ENCODE assay signal across 20 cellular contexts in the genomic region with DNA sequence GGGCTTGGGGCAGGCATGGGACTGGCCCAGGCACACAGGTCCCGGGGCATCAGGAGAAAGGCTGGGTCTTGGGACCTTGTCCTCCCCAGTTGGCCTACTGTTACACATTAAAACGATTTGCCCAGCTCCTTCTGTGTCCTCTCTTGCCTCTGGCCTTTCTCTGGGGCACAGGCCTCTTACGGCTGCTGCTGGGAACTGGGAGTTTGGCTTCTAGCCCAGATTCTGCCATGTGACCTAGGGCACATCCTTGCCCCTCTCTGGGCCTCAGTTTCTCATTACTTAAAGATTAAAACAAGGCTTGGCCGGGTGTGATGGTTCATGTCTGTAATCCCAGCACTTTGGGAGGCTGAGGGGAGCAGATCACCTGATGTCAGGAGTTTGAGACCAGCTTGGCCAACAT. TPM values are rescaled to one million over a fixed set of nuclear protein-coding genes. Genes with fewer than 3 reads are reported as not detected.
"Had no signal": no experiment of that assay in that cellular context is flagged by ENCODE, and none has a peak within 500 bp of the region (broad histone marks: within the 10 kb centered on the region; RNA-seq: fewer than 3 reads in every experiment).

No MANE protein-coding gene starts in this region.

- H3K9me3 Mint-ChIP-seq: activated B cell treated with CpG ODN at 0.5 μM for 24 hours; activated CD4-positive, alpha-beta T cell treated with anti-CD3 and anti-CD28 coated beads, Interleukin-2, amount 10 ng/mL, durations not matched to agents 7 days and 5 days; brain; natural killer cell treated with Interleukin-12 subunit alpha and Interleukin-12 subunit beta and Interleukin-15 and Interleukin-18, amount 100 ng/mL, for 72 hours; stimulated activated naive B cell treated with anti-CD40 and anti-IgM and Interleukin-4, amounts not matched to agents 10 μg/mL and 1 μg/mL and 100 μg/mL, for 72 hours had no signal

- H3K9ac ChIP-seq: SK-N-SH had no signal

- H3K4me1 ChIP-seq: esophagus squamous epithelium, lower lobe of right lung, upper lobe of right lung had no signal

- H3K27ac Mint-ChIP-seq: activated B cell treated with CpG ODN at 0.5 μM for 24 hours; activated CD4-positive, alpha-beta T cell treated with anti-CD3 and anti-CD28 coated beads, Interleukin-2, amount 10 ng/mL, durations not matched to agents 7 days and 5 days; natural killer cell treated with Interleukin-12 subunit alpha and Interleukin-12 subunit beta and Interleukin-15 and Interleukin-18, amount 100 ng/mL, for 72 hours had no signal

- DNase-seq: activated B cell treated with CpG ODN at 0.5 μM for 24 hours; activated CD4-positive, alpha-beta T cell treated with anti-CD3 and anti-CD28 coated beads, Interleukin-2, amount 10 ng/mL, durations not matched to agents 7 days and 5 days; activated naive CD4-positive, alpha-beta T cell treated with anti-CD3 and anti-CD28 coated beads, Interleukin-2, amount 50 U/mL, for 16 hours; activated T-cell treated with anti-CD3 and anti-CD28 coated beads, Interleukin-2, amount 50 U/mL, for 1 hour; amniotic stem cell; dorsolateral prefrontal cortex; esophagus squamous epithelium; lower lobe of right lung; SK-N-SH; stimulated activated naive B cell treated with anti-CD40 and anti-IgM and Interleukin-4, amounts not matched to agents 10 μg/mL and 1 μg/mL and 100 μg/mL, for 72 hours; upper lobe of right lung had no signal

- H3K4me3 ChIP-seq: dorsolateral prefrontal cortex, esophagus squamous epithelium, lower lobe of right lung, skin epidermis, upper lobe of right lung had no signal

- ATAC-seq: lower lobe of right lung; natural killer cell treated with Interleukin-12 subunit alpha and Interleukin-12 subunit beta and Interleukin-15 and Interleukin-18, amount 100 ng/mL, for 72 hours; stimulated activated naive B cell treated with anti-CD40 and anti-IgM and Interleukin-4, amounts not matched to agents 10 μg/mL and 1 μg/mL and 100 μg/mL, for 72 hours; upper lobe of right lung had no signal

- H3K9me3 ChIP-seq: esophagus squamous epithelium, lower lobe of right lung, SK-N-SH, upper lobe of right lung had no signal

- FAIRE-seq: keratinocyte had no signal

- H3K4me1 Mint-ChIP-seq: activated B cell treated with CpG ODN at 0.5 μM for 24 hours; activated CD4-positive, alpha-beta T cell treated with anti-CD3 and anti-CD28 coated beads, Interleukin-2, amount 10 ng/mL, durations not matched to agents 7 days and 5 days; brain had no signal

- H3K27ac ChIP-seq: esophagus squamous epithelium, lower lobe of right lung, skin epidermis, upper lobe of right lung had no signal

- H3K27me3 ChIP-seq: dorsolateral prefrontal cortex, esophagus squamous epithelium, upper lobe of right lung had no signal

- H3K4me3 Mint-ChIP-seq: activated B cell treated with CpG ODN at 0.5 μM for 24 hours; activated CD4-positive, alpha-beta T cell treated with anti-CD3 and anti-CD28 coated beads, Interleukin-2, amount 10 ng/mL, durations not matched to agents 7 days and 5 days; brain; natural killer cell treated with Interleukin-12 subunit alpha and Interleukin-12 subunit beta and Interleukin-15 and Interleukin-18, amount 100 ng/mL, for 72 hours; stimulated activated naive B cell treated with anti-CD40 and anti-IgM and Interleukin-4, amounts not matched to agents 10 μg/mL and 1 μg/mL and 100 μg/mL, for 72 hours had no signal

- H3K27me3 Mint-ChIP-seq: activated B cell treated with CpG ODN at 0.5 μM for 24 hours; activated CD4-positive, alpha-beta T cell treated with anti-CD3 and anti-CD28 coated beads, Interleukin-2, amount 10 ng/mL, durations not matched to agents 7 days and 5 days; natural killer cell treated with Interleukin-12 subunit alpha and Interleukin-12 subunit beta and Interleukin-15 and Interleukin-18, amount 100 ng/mL, for 72 hours; stimulated activated naive B cell treated with anti-CD40 and anti-IgM and Interleukin-4, amounts not matched to agents 10 μg/mL and 1 μg/mL and 100 μg/mL, for 72 hours had no signal

RNA-seq across cellular contexts. Expression of a gene that starts 14.0 kb away (rescaled TPM):
- total RNA-seq: activated CD4-positive, alpha-beta T cell treated with anti-CD3 and anti-CD28 coated beads, Interleukin-2, amount 10 ng/mL, durations not matched to agents 7 days and 5 days; cerebellum; natural killer cell treated with Interleukin-12 subunit alpha and Interleukin-12 subunit beta and Interleukin-15 and Interleukin-18, amount 100 ng/mL, for 72 hours; T-helper 1 cell treated with Interleukin-12 subunit alpha and Interleukin-12 subunit beta and Interleukin-4 antibody, amounts not matched to agents 30 ng/mL and 1 ng/mL, for 36 hours had no signal
- polyA plus RNA-seq: SK-N-SH had no signal

RNA-seq across cellular contexts. Expression of a gene that starts 32.5 kb away (rescaled TPM):
- total RNA-seq: activated B cell treated with CpG ODN at 0.5 μM for 24 hours; activated CD4-positive, alpha-beta T cell treated with anti-CD3 and anti-CD28 coated beads, Interleukin-2, amount 10 ng/mL, durations not matched to agents 7 days and 5 days; cerebellum; esophagus squamous epithelium; mononuclear cell; natural killer cell treated with Interleukin-12 subunit alpha and Interleukin-12 subunit beta and Interleukin-15 and Interleukin-18, amount 100 ng/mL, for 72 hours; omental fat pad; renal cortical epithelial cell; T-helper 1 cell treated with Interleukin-12 subunit alpha and Interleukin-12 subunit beta and Interleukin-4 antibody, amounts not matched to agents 30 ng/mL and 1 ng/mL, for 36 hours had no signal
- polyA plus RNA-seq: keratinocyte, SK-N-SH had no signal

RNA-seq across cellular contexts. Expression of a gene that starts 47.2 kb away (rescaled TPM):
- total RNA-seq: activated CD4-positive, alpha-beta T cell treated with anti-CD3 and anti-CD28 coated beads, Interleukin-2, amount 10 ng/mL, durations not matched to agents 7 days and 5 days had no signal
